ENCODE assay signal across 2 cellular contexts in the genomic region with DNA sequence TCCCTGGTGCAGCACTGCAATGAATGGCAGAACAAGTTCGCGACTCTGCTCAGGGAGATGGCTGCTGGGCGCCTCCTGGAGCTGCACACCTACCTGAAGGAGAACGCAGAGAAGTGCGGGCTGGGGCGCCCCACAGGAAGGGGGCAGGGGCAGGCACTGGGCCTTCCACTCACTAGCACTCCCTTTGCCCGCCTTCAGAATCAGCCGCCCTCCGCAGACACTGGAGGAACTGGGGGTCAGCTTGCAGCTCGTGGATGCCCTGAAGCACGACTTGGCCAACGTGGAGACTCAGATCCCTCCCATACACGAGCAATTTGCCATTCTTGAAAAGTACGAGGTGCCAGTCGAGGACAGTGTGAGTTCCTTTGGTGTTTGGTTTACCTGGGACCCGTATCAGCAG.
TF ChIP-seq lines count a peak whose summit lies in the region.

No MANE protein-coding gene starts in this region.

TF ChIP-seq in GM23338, 12 proteins besides CTCF, POLR2A, EP300 and RAD21 (continues in another document):
- TF ChIP-seq, protein P1, sequence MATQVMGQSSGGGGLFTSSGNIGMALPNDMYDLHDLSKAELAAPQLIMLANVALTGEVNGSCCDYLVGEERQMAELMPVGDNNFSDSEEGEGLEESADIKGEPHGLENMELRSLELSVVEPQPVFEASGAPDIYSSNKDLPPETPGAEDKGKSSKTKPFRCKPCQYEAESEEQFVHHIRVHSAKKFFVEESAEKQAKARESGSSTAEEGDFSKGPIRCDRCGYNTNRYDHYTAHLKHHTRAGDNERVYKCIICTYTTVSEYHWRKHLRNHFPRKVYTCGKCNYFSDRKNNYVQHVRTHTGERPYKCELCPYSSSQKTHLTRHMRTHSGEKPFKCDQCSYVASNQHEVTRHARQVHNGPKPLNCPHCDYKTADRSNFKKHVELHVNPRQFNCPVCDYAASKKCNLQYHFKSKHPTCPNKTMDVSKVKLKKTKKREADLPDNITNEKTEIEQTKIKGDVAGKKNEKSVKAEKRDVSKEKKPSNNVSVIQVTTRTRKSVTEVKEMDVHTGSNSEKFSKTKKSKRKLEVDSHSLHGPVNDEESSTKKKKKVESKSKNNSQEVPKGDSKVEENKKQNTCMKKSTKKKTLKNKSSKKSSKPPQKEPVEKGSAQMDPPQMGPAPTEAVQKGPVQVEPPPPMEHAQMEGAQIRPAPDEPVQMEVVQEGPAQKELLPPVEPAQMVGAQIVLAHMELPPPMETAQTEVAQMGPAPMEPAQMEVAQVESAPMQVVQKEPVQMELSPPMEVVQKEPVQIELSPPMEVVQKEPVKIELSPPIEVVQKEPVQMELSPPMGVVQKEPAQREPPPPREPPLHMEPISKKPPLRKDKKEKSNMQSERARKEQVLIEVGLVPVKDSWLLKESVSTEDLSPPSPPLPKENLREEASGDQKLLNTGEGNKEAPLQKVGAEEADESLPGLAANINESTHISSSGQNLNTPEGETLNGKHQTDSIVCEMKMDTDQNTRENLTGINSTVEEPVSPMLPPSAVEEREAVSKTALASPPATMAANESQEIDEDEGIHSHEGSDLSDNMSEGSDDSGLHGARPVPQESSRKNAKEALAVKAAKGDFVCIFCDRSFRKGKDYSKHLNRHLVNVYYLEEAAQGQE (IDR thresholded peaks at IDR 0.05; ENCODE audit: unreplicated experiment), result no peak
- TF ChIP-seq STAT1 (IDR thresholded peaks at IDR 0.05; ENCODE audit: unreplicated experiment), result no peak
- TF ChIP-seq, protein P2, sequence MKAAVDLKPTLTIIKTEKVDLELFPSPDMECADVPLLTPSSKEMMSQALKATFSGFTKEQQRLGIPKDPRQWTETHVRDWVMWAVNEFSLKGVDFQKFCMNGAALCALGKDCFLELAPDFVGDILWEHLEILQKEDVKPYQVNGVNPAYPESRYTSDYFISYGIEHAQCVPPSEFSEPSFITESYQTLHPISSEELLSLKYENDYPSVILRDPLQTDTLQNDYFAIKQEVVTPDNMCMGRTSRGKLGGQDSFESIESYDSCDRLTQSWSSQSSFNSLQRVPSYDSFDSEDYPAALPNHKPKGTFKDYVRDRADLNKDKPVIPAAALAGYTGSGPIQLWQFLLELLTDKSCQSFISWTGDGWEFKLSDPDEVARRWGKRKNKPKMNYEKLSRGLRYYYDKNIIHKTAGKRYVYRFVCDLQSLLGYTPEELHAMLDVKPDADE (IDR thresholded peaks at IDR 0.05), result no peak
- TF ChIP-seq JUNB (IDR thresholded peaks at IDR 0.05; ENCODE audit: unreplicated experiment), result no peak
- TF ChIP-seq CREB1 (CRISPR knock-in tag; IDR thresholded peaks at IDR 0.05; ENCODE audit: low read depth), result no peak
- no peak for TF ChIP-seq EZH2 (IDR thresholded peaks at IDR 0.05; ENCODE audit: low read depth, unreplicated experiment)
- no peak for TF ChIP-seq EZH2phosphoT487 (IDR thresholded peaks at IDR 0.05; ENCODE audit: unreplicated experiment)
- TF ChIP-seq ZNF114 (CRISPR knock-in tag; IDR thresholded peaks at IDR 0.05), result no peak
- TF ChIP-seq NANOG (IDR thresholded peaks at IDR 0.05; ENCODE audit: borderline replicate concordance), result no peak
- no peak for TF ChIP-seq POLR2AphosphoS5 (IDR thresholded peaks at IDR 0.05; ENCODE audit: low read depth)

TF ChIP-seq in H1, 55 proteins besides CTCF, POLR2A, EP300 and RAD21:
- TF ChIP-seq SP2 (IDR thresholded peaks at IDR 0.05; ENCODE audit: low read length), result no peak
- TF ChIP-seq TAF1 (IDR thresholded peaks at IDR 0.05; ENCODE audit: low read depth, low read length), result no peak
- no peak for TF ChIP-seq POU5F1 (IDR thresholded peaks at IDR 0.05; ENCODE audit: low read depth, low read length)
- no peak for TF ChIP-seq SP4 (IDR thresholded peaks at IDR 0.05; ENCODE audit: low read length)
- no peak for TF ChIP-seq RXRA (IDR thresholded peaks at IDR 0.05; ENCODE audit: insufficient read depth, low read depth, low read length)
- no peak for TF ChIP-seq RNF2 (IDR thresholded peaks at IDR 0.05; ENCODE audit: borderline replicate concordance, low read depth, low read length, missing control alignments, poor library complexity, severe bottlenecking)
- no peak for TF ChIP-seq CTBP2 (IDR thresholded peaks at IDR 0.05; ENCODE audit: borderline replicate concordance, insufficient read depth, insufficient read length, low read length)
- TF ChIP-seq ZNF274 (IDR thresholded peaks at IDR 0.05; ENCODE audit: borderline replicate concordance, extremely low read depth, low read length), result no peak
TF ChIP-seq in H1: peak in this region for 0.
